Comparison of ENCODE assay signal across 28 cellular contexts in genomic region chr18:79388043-79388442, GRCh38. TPM values are rescaled to one million over a fixed set of nuclear protein-coding genes. Genes with fewer than 3 reads are reported as not detected.
DNase-seq lines count a peak whose midpoint lies in the region; ATAC-seq, FAIRE-seq and TF ChIP-seq lines count a peak whose summit lies in the region.
"Had no signal": no experiment of that assay in that cellular context is flagged by ENCODE, and none has a peak within 500 bp of the region (broad histone marks: within the 10 kb centered on the region; RNA-seq: fewer than 3 reads in every experiment).

No MANE protein-coding gene starts in this region.

- H3K4me2 ChIP-seq in neural progenitor cell, result no peak overlapping the region
- H3K4me2 ChIP-seq: PC-9 had no signal

- H3K36me3 ChIP-seq in kidney (ENCODE audit: control insufficient read depth in 1 of 2, insufficient read depth in 2 of 2, low read length in 2 of 2) (no peaks in the 10 kb centered on the region), neural progenitor cell (no peaks in the 10 kb centered on the region)

- no peak for ATAC-seq in activated CD8-positive, alpha-beta memory T cell treated with anti-CD3 and anti-CD28 coated beads, Interleukin-2, amount 10 ng/mL, durations not matched to agents 7 days and 5 days
- ATAC-seq in Right ventricle myocardium inferior (no peak), left ventricle myocardium superior (no peak)

- H3K9ac ChIP-seq in kidney (ENCODE audit: low read length in 2 of 2) (no peak overlapping the region), neural progenitor cell (no peak overlapping the region)

- no peak for FAIRE-seq in kidney (lab: Jason Lieb, UNC)
- FAIRE-seq: G401.6, GM12892, GM18507, H1 had no signal

- H3K4me3 Mint-ChIP-seq in activated CD8-positive, alpha-beta memory T cell treated with anti-CD3 and anti-CD28 coated beads, Interleukin-2, amount 10 ng/mL, durations not matched to agents 7 days and 5 days, result no peak overlapping the region
- H3K4me3 Mint-ChIP-seq in neural progenitor cell, result no peak overlapping the region
- H3K4me3 Mint-ChIP-seq: CD8-positive, alpha-beta memory T cell had no signal

- peaks cover 48% of the 10 kb centered on the region for H3K27me3 ChIP-seq in neural progenitor cell

- peaks cover 11% of the 10 kb centered on the region for H4K20me1 ChIP-seq in neural progenitor cell (ENCODE audit: low read depth)

- H2AFZ ChIP-seq in neural progenitor cell (replicated peaks), result no peak overlapping the region
- H2AFZ ChIP-seq: PC-9 had no signal

- H3K4me3 ChIP-seq in kidney (ENCODE audit: low read length in 2 of 2) (no peak overlapping the region), neural progenitor cell (no peak overlapping the region)
- H3K4me3 ChIP-seq: PC-9 had no signal

- CTCF ChIA-PET in activated CD8-positive, alpha-beta memory T cell treated with anti-CD3 and anti-CD28 coated beads, Interleukin-2, amount 10 ng/mL, durations not matched to agents 7 days and 5 days (lab: Charles Lee), result interaction anchor here (1.4 kb wide), 1 partner anchor 140 kb away, joined by 3 read pairs; no protein-coding TSS in a partner anchor

- no peak overlapping the region for H3K27ac Mint-ChIP-seq in activated CD8-positive, alpha-beta memory T cell treated with anti-CD3 and anti-CD28 coated beads, Interleukin-2, amount 10 ng/mL, durations not matched to agents 7 days and 5 days
- no peak overlapping the region for H3K27ac Mint-ChIP-seq in neural progenitor cell

- H3K36me3 Mint-ChIP-seq in activated CD8-positive, alpha-beta memory T cell treated with anti-CD3 and anti-CD28 coated beads, Interleukin-2, amount 10 ng/mL, durations not matched to agents 7 days and 5 days, result no peaks in the 10 kb centered on the region
- H3K36me3 Mint-ChIP-seq in neural progenitor cell, result no peaks in the 10 kb centered on the region
- H3K36me3 Mint-ChIP-seq: CD8-positive, alpha-beta memory T cell had no signal

- TF ChIP-seq CTCF in kidney (IDR thresholded peaks at IDR 0.05; ENCODE audit: borderline replicate concordance, extremely low read depth, insufficient read depth), result no peak
- TF ChIP-seq CTCF in neural progenitor cell (IDR thresholded peaks at IDR 0.05), result no peak

- H3K9me3 Mint-ChIP-seq in activated CD8-positive, alpha-beta memory T cell treated with anti-CD3 and anti-CD28 coated beads, Interleukin-2, amount 10 ng/mL, durations not matched to agents 7 days and 5 days (ENCODE audit: low read depth), result no peaks in the 10 kb centered on the region
- peaks cover 2% of the 10 kb centered on the region for H3K9me3 Mint-ChIP-seq in neural progenitor cell
- H3K9me3 Mint-ChIP-seq: CD8-positive, alpha-beta memory T cell had no signal

- H3K9me3 ChIP-seq in kidney (ENCODE audit: control insufficient read depth in 1 of 2, low read length in 2 of 2) (no peaks in the 10 kb centered on the region), neural progenitor cell (ENCODE audit: low read depth) (no peaks in the 10 kb centered on the region)

- intact Hi-C loops in Right ventricle myocardium inferior (cut with DNase I), result no loop called here
- intact Hi-C loops in left ventricle myocardium superior (cut with micrococcal nuclease), result no loop called here
- intact Hi-C loops in kidney (cut with DNase I), result no loop called here

- DNase-seq in activated CD8-positive, alpha-beta memory T cell treated with anti-CD3 and anti-CD28 coated beads, Interleukin-2, amount 50 U/mL, for 4 hours, result peak; percentile 6
- DNase-seq in activated CD8-positive, alpha-beta memory T cell treated with anti-CD3 and anti-CD28 coated beads, Interleukin-2, amount 10 ng/mL, durations not matched to agents 7 days and 5 days, result no peak
- peak; percentile 16 for DNase-seq in Right ventricle myocardium inferior (ENCODE audit: missing footprints)
- DNase-seq in left ventricle myocardium superior, result no peak
- DNase-seq in kidney, result peak; percentile 68
- no peak for DNase-seq in effector CD8-positive, alpha-beta T cell (lab: John Stamatoyannopoulos, UW)
- DNase-seq in neural progenitor cell (ENCODE audit: low spot score), result no peak
- DNase-seq in hypothalamus (lab: John Stamatoyannopoulos, UW), result no peak
- DNase-seq: 8988T, AML-193, Calu3, DMS153, Karpas-422, MV-4-11, NCI-H1105 treated with DMSO at 0.1 percent for 48 hours, NCI-H2029 treated with DMSO at 0.1 percent for 48 hours, NCI-H226, NCI-H510A treated with DMSO at 0.1 percent for 48 hours, NCI-H748 treated with DMSO at 0.1 percent for 48 hours, PC-9, RPMI8226, SHP77 treated with DMSO at 0.1 percent for 48 hours had no signal

- peaks cover 6% of the 10 kb centered on the region for H3K4me1 Mint-ChIP-seq in activated CD8-positive, alpha-beta memory T cell treated with anti-CD3 and anti-CD28 coated beads, Interleukin-2, amount 10 ng/mL, durations not matched to agents 7 days and 5 days
- H3K4me1 Mint-ChIP-seq in neural progenitor cell, result peaks cover 10% of the 10 kb centered on the region

- H3K27me3 Mint-ChIP-seq in activated CD8-positive, alpha-beta memory T cell treated with anti-CD3 and anti-CD28 coated beads, Interleukin-2, amount 10 ng/mL, durations not matched to agents 7 days and 5 days, result peaks cover 51% of the 10 kb centered on the region
- peaks cover 16% of the 10 kb centered on the region for H3K27me3 Mint-ChIP-seq in neural progenitor cell (ENCODE audit: insufficient read depth, low read depth)

- H3K4me1 ChIP-seq in kidney (ENCODE audit: control insufficient read depth in 1 of 2, insufficient read depth in 1 of 2, low read depth in 1 of 2, low read length in 2 of 2) (peaks cover under 1 to 2% of the 10 kb centered on the region in 2 donors), neural progenitor cell (peaks cover 1% of the 10 kb centered on the region)

- H3K27ac ChIP-seq in kidney (ENCODE audit: low read depth in 2 of 2, low read length in 2 of 2), result no peak overlapping the region
- H3K27ac ChIP-seq in neural progenitor cell, result no peak overlapping the region
- H3K27ac ChIP-seq: C4-2B, PC-9 had no signal

- H3F3A ChIP-seq in neural progenitor cell (ENCODE audit: low read depth), result peaks cover 1% of the 10 kb centered on the region

- H3K79me2 ChIP-seq in neural progenitor cell (ENCODE audit: low read depth), result no peaks in the 10 kb centered on the region

RNA-seq across cellular contexts. Expression of gene NFATC1, which starts 7.7 kb away (rescaled TPM):
- 10 to 100 TPM; 25.7 to 27.8 TPM for total RNA-seq in activated CD8-positive, alpha-beta memory T cell treated with anti-CD3 and anti-CD28 coated beads, Interleukin-2, amount 10 ng/mL, durations not matched to agents 7 days and 5 days
- total RNA-seq in Right ventricle myocardium inferior (18.5 TPM), left ventricle myocardium superior (18.7 TPM), kidney (17.2 TPM), neural progenitor cell (ENCODE audit: low replicate concordance) (2.2 and 2.3 TPM in 2 replicates)
- polyA plus RNA-seq in kidney (ENCODE audit: insufficient read depth, low read depth, low replicate concordance), result 4.3 TPM

Comparison
In these comparisons a context has a peak if more than half of its experiments do, and no peak if none do; other contexts are left out.
1. DNase-seq: peak in activated CD8-positive, alpha-beta memory T cell treated with anti-CD3 and anti-CD28 coated beads, Interleukin-2, amount 50 U/mL, for 4 hours (single experiment), Right ventricle myocardium inferior (single experiment) and kidney (single experiment); none in activated CD8-positive, alpha-beta memory T cell treated with anti-CD3 and anti-CD28 coated beads, Interleukin-2, amount 10 ng/mL, durations not matched to agents 7 days and 5 days (single experiment), left ventricle myocardium superior (single experiment), effector CD8-positive, alpha-beta T cell (single experiment), neural progenitor cell (single experiment) and hypothalamus (0 of 51).